1 cellular context compared by ENCODE assay signal in the genomic region with DNA sequence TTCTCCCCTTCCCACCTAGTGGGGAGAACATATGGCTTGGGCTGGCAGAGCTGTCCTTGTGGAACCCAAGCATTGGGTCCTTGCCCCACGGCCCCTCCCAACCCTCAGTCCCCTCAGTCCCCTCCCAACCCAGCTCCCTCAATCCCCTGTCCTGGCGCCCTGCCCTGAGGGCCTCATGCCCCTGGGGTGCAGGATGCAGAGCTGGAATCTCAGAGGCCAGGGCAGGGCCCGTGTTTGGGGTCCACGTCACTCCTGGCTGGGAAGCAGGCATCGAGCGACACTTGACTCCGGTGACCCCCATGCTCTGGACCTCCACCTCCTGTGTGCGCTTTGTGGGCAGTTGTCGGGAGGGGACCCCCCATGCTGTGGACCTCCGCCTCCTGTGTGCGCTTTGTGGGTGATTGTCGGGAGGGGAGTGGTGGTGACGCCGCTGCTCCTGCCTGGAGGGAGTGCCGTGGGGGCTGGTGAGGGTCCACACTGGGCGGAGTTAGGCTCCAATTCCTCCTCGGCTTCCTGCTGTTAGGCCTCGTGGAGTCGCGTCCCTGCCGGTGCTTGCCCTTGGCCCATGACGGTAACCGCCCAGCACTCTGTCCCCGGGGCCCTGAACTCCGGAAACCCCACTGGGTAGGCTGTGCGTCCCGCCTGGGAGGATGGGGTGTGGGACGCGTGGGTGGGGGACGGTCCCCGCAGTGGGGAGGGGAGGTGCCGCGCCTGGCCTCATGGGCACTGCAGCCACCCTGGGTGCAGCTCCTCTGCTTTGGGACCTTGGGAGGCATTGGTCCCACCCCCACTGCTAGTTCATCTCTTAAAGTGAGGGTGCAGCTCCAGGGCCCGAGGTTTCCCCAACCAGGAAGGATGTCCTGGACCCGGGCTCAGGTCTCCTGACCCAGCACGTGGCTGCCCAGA.
TF ChIP-seq lines count a peak whose summit lies in the region.

No MANE protein-coding gene starts in this region.

TF ChIP-seq in IMR-90, 13 proteins besides CTCF, POLR2A, EP300 and RAD21:
- TF ChIP-seq RCOR1 (IDR thresholded peaks at IDR 0.05; ENCODE audit: insufficient replicate concordance, low read length) (no peak), BHLHE40 (IDR thresholded peaks at IDR 0.05; ENCODE audit: low read depth, low read length) (no peak), CHD1 (IDR thresholded peaks at IDR 0.05; ENCODE audit: low read depth, low read length) (no peak), SMC3 (IDR thresholded peaks at IDR 0.05; ENCODE audit: low read depth, low read length) (no peak), FOS (IDR thresholded peaks at IDR 0.05; ENCODE audit: low read depth, low read length) (no peak), CEBPB (IDR thresholded peaks at IDR 0.05; ENCODE audit: low read depth, low read length) (no peak), RFX5 (IDR thresholded peaks at IDR 0.05; ENCODE audit: low read depth, low read length) (no peak), NFE2L2 (IDR thresholded peaks at IDR 0.05; ENCODE audit: low read depth, low read length) (no peak), MAZ (IDR thresholded peaks at IDR 0.05; ENCODE audit: borderline replicate concordance, low read depth, low read length) (no peak), MXI1 (IDR thresholded peaks at IDR 0.05; ENCODE audit: borderline replicate concordance, low read depth, low read length) (no peak)
- TF ChIP-seq, protein P1, sequence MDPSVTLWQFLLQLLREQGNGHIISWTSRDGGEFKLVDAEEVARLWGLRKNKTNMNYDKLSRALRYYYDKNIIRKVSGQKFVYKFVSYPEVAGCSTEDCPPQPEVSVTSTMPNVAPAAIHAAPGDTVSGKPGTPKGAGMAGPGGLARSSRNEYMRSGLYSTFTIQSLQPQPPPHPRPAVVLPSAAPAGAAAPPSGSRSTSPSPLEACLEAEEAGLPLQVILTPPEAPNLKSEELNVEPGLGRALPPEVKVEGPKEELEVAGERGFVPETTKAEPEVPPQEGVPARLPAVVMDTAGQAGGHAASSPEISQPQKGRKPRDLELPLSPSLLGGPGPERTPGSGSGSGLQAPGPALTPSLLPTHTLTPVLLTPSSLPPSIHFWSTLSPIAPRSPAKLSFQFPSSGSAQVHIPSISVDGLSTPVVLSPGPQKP (IDR thresholded peaks at IDR 0.05; ENCODE audit: borderline replicate concordance, low read depth, low read length): no peak
- TF ChIP-seq, protein P2, sequence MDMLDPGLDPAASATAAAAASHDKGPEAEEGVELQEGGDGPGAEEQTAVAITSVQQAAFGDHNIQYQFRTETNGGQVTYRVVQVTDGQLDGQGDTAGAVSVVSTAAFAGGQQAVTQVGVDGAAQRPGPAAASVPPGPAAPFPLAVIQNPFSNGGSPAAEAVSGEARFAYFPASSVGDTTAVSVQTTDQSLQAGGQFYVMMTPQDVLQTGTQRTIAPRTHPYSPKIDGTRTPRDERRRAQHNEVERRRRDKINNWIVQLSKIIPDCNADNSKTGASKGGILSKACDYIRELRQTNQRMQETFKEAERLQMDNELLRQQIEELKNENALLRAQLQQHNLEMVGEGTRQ (IDR thresholded peaks at IDR 0.05; ENCODE audit: low read depth, low read length): no peak
